8 cellular contexts compared by ENCODE assay signal in the genomic region with DNA sequence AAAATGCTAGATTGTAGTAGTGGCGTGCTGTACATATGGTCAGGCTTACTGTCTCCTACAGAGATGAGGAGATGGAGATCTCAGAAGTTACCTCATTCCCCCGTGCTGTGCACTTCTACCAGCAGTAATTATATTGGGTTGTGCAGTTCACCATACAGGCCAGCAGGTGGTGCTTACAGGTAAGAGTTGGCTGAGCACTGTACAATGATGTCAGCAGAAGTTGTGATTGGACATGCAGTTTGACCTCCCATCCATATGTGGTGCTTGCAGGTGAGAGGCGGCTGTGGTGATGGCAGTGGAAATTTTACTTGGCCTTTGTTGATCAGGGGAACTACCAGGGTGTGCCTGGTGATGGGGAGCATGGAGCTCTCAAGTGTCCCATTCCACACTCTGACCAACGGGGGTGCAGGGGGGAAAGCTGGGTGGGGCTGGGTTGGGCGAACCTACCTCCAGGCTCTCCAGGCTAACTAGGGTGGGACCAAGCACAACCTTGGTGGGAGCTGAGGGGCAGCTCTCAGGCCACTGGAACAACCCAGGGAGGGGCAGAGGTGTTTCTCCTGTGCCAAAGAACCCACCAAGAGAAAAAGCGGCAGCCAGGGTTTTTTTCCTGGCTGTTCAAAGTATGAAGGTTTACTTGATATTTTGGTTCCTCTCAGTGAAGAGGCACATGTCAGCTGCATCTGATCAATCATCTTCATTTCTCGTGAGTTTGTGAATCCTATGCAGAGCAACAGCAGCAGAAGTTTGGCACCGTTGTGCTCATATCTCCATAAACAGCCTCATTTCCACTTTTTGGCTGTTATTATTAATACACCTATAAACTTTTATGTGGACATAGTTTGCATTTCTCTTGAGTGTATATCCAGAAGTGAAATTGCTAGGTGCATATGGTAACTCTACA.
DNase-seq lines count a peak whose midpoint lies in the region; ATAC-seq and TF ChIP-seq lines count a peak whose summit lies in the region.

No MANE protein-coding gene starts in this region.

- no peak overlapping the region for H3K4me3 ChIP-seq in retinal pigment epithelial cell (ENCODE audit: low read length)

- peak; percentile 86 for TF ChIP-seq CTCF in GM13977 (IDR thresholded peaks at IDR 0.05; ENCODE audit: extremely low read depth, insufficient read depth, missing control alignments)
- TF ChIP-seq CTCF in retinal pigment epithelial cell (conservative IDR thresholded peaks at IDR 0.05; ENCODE audit: low read depth, low read length), result peak; percentile 72

- peaks cover 4% of the 10 kb centered on the region for H3K9me3 Mint-ChIP-seq in activated CD4-positive, alpha-beta memory T cell treated with anti-CD3 and anti-CD28 coated beads for 36 hours

- CTCF ChIA-PET in activated CD4-positive, alpha-beta memory T cell treated with anti-CD3 and anti-CD28 coated beads for 36 hours (lab: Charles Lee), result interaction anchor here (0.5 to 0.8 kb wide), 2 partner anchors 9 to 316 kb away, joined by 3 read pairs; no protein-coding TSS in a partner anchor

- H3K36me3 Mint-ChIP-seq in activated CD4-positive, alpha-beta memory T cell treated with anti-CD3 and anti-CD28 coated beads for 36 hours, result no peaks in the 10 kb centered on the region

- no peaks in the 10 kb centered on the region for H3K4me1 Mint-ChIP-seq in activated CD4-positive, alpha-beta memory T cell treated with anti-CD3 and anti-CD28 coated beads for 36 hours (ENCODE audit: low read depth)

- peaks cover 3% of the 10 kb centered on the region for H3K27me3 Mint-ChIP-seq in activated CD4-positive, alpha-beta memory T cell treated with anti-CD3 and anti-CD28 coated beads for 36 hours

- ATAC-seq in HG02678 (IDR thresholded peaks at IDR 0.05; ENCODE audit: unreplicated experiment), result peak; percentile 100

- intact Hi-C loops in activated CD4-positive, alpha-beta memory T cell treated with anti-CD3 and anti-CD28 coated beads for 36 hours (cut with micrococcal nuclease), result loop anchor here (1.0 kb wide), 2 partner anchors 134 to 247 kb away; no protein-coding TSS in a partner anchor

- in situ Hi-C loops in GM13977 (cut with MboI; ENCODE audit: low pct_unique_long_range_greater_than_20kb, low sequenced_read_pairs, unreplicated experiment), result no loop called here

- DNase-seq in AML-193 (lab: John Stamatoyannopoulos, UW) (peak; percentile 44 to 51), GM13977 (ENCODE audit: low spot score) (peak; percentile 40), MV-4-11 (lab: John Stamatoyannopoulos, UW) (peak; percentile 27), fibroblast of the conjunctiva (ENCODE audit: low read depth) (peak; percentile 34), retinal pigment epithelial cell (ENCODE audit: low read depth) (no peak), GOT3 (lab: John Stamatoyannopoulos, UW) (no peak)
- peak; percentile 50 for DNase-seq in activated CD4-positive, alpha-beta memory T cell treated with anti-CD3 and anti-CD28 coated beads for 36 hours

- POLR2A ChIA-PET in activated CD4-positive, alpha-beta memory T cell treated with anti-CD3 and anti-CD28 coated beads for 36 hours (lab: Charles Lee), result no interaction called here

- no peak overlapping the region for H3K27ac Mint-ChIP-seq in activated CD4-positive, alpha-beta memory T cell treated with anti-CD3 and anti-CD28 coated beads for 36 hours

- no peak overlapping the region for H3K4me3 Mint-ChIP-seq in activated CD4-positive, alpha-beta memory T cell treated with anti-CD3 and anti-CD28 coated beads for 36 hours

Comparison
In these comparisons a context has a peak if more than half of its experiments do, and no peak if none do; other contexts are left out.
1. DNase-seq: peak in AML-193 (2 of 2), GM13977 (single experiment), MV-4-11 (single experiment), activated CD4-positive, alpha-beta memory T cell treated with anti-CD3 and anti-CD28 coated beads for 36 hours (single experiment) and fibroblast of the conjunctiva (single experiment); none in retinal pigment epithelial cell (single experiment) and GOT3 (single experiment).